ENCODE assay signal across 8 cellular contexts in the genomic region with DNA sequence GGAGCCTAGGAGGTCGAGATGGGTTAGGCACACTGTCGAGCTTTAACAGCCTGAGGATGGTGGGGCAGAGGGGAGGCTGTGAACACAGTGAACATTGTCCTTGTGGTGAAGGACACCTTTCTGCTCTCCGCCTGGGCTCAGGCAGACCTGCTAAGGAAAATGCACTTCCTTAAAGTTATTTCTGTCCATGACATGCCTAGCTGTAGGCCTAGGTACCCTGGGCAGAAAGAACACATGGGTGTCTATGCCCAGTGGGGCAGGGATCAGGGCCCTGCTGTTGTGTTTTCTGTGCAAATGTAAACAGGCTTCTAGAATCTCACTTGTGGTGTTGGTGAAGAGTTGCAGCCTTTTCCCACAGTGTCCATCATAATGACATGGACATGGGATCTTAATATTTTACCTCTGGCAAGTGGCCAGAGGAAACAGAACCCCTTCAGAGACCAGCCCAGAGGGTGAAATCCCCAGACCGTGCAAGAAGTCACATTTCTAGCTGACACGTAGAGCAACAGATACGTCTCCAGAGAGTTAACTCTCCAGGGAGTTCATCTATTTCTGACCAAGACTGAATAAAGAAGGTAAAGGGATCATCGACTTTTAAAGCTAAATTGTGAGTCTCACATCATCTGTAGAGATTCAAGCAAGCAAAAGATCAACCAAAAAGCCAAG.
A peak's percentile ranks its signal among the peaks of the same experiment; 100 is the strongest.
DNase-seq lines count a peak whose midpoint lies in the region; ATAC-seq and TF ChIP-seq lines count a peak whose summit lies in the region.

No MANE protein-coding gene starts in this region.

- DNase-seq in colonic mucosa (no peak), NOMO-1 treated with DMSO at 0.1 percent for 48 hours (lab: John Stamatoyannopoulos, UW; ENCODE audit: unreplicated experiment) (no peak), DMS153 treated with DMSO at 0.1 percent for 48 hours (lab: John Stamatoyannopoulos, UW; ENCODE audit: unreplicated experiment) (no peak), NCI-H774 (lab: John Stamatoyannopoulos, UW) (no peak), NK-92 (lab: John Stamatoyannopoulos, UW; ENCODE audit: unreplicated experiment) (no peak)
- no peak for DNase-seq in stimulated activated effector memory CD8-positive, alpha-beta T cell treated with anti-CD3 and anti-CD28 coated beads, Interleukin-12 subunit alpha, Interleukin-12 subunit beta, amount 100 ng/mL, for 72 hours (ENCODE audit: low spot score in 2 of 2)

- H3K4me3 ChIP-seq in colonic mucosa: no peak overlapping the region

- H3K27ac ChIP-seq in colonic mucosa: peak overlapping the region; percentile 71

- no peak for TF ChIP-seq CTCF in colonic mucosa (IDR thresholded peaks at IDR 0.05)

- peaks cover 4% of the 10 kb centered on the region for H3K36me3 Mint-ChIP-seq in stimulated activated effector memory CD8-positive, alpha-beta T cell treated with anti-CD3 and anti-CD28 coated beads, Interleukin-12 subunit alpha, Interleukin-12 subunit beta, amount 100 ng/mL, for 72 hours

- H3K36me3 ChIP-seq in colonic mucosa: no peaks in the 10 kb centered on the region

- H3K27ac Mint-ChIP-seq in stimulated activated effector memory CD8-positive, alpha-beta T cell treated with anti-CD3 and anti-CD28 coated beads, Interleukin-12 subunit alpha, Interleukin-12 subunit beta, amount 100 ng/mL, for 72 hours: no peak overlapping the region

- no peaks in the 10 kb centered on the region for H3K9me3 ChIP-seq in colonic mucosa

- ATAC-seq in GM19043 (IDR thresholded peaks at IDR 0.05; ENCODE audit: low read depth, unreplicated experiment): peak; percentile 69
- ATAC-seq in HG03025 (IDR thresholded peaks at IDR 0.05; ENCODE audit: low FRiP score, unreplicated experiment): peak; percentile 43
- peak; percentile 49 for ATAC-seq in stimulated activated effector memory CD8-positive, alpha-beta T cell treated with anti-CD3 and anti-CD28 coated beads, Interleukin-12 subunit alpha, Interleukin-12 subunit beta, amount 100 ng/mL, for 72 hours

- no peaks in the 10 kb centered on the region for H3K9me3 Mint-ChIP-seq in stimulated activated effector memory CD8-positive, alpha-beta T cell treated with anti-CD3 and anti-CD28 coated beads, Interleukin-12 subunit alpha, Interleukin-12 subunit beta, amount 100 ng/mL, for 72 hours

- no peaks in the 10 kb centered on the region for H3K27me3 ChIP-seq in colonic mucosa

- peak overlapping the region in 1 of 2 donors; percentile 44 for H3K9ac ChIP-seq in colonic mucosa (ENCODE audit: low read depth in 2 of 2, low read length in 2 of 2)

- peaks cover 10% of the 10 kb centered on the region for H3K4me1 Mint-ChIP-seq in stimulated activated effector memory CD8-positive, alpha-beta T cell treated with anti-CD3 and anti-CD28 coated beads, Interleukin-12 subunit alpha, Interleukin-12 subunit beta, amount 100 ng/mL, for 72 hours

- no peak overlapping the region for H3K4me3 Mint-ChIP-seq in stimulated activated effector memory CD8-positive, alpha-beta T cell treated with anti-CD3 and anti-CD28 coated beads, Interleukin-12 subunit alpha, Interleukin-12 subunit beta, amount 100 ng/mL, for 72 hours

- intact Hi-C loops in colonic mucosa (cut with DNase I): no loop called here

- H3K4me1 ChIP-seq in colonic mucosa: peaks cover under 1% of the 10 kb centered on the region
